In the genomic region with DNA sequence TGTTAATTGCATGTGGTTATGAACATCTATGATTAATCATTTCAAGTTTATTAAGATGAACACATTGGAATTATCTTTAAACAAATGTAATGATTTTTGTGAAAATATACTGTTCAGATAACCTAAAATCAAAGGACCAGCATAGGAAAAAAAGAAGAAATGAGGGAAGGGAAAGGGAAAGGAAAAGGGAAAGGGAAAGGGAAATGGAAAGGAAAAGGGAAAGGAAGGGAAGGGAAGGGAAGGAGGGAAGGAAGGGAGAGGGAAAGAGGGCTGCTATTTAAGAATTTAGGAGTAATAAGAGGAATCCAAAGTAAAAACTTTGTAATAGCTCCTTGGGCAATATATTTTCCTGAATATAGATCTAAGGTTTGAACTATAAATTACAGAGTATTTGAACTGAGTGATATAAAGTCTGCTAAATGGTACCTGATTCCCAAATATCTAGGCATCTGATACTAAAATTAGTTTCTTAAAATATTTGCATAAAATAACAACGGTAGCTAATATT, we compare ENCODE assay signal across 27 cellular contexts.
"Had no signal": no experiment of that assay in that cellular context is flagged by ENCODE, and none has a peak within 500 bp of the region (broad histone marks: within the 10 kb centered on the region; RNA-seq: fewer than 3 reads in every experiment).

No MANE protein-coding gene starts in this region.

- H3K9me3 ChIP-seq: colonic mucosa, esophagus muscularis mucosa, gastrocnemius medialis, gastroesophageal sphincter, heart left ventricle, heart right ventricle had no signal

- H3K27ac ChIP-seq: colonic mucosa, coronary artery, dorsolateral prefrontal cortex, epithelial cell of prostate, esophagus muscularis mucosa, esophagus squamous epithelium, foreskin keratinocyte, gastrocnemius medialis, gastroesophageal sphincter, heart left ventricle, heart right ventricle had no signal

- H3K4me1 ChIP-seq: colonic mucosa, esophagus muscularis mucosa, gastroesophageal sphincter, heart left ventricle, heart right ventricle had no signal

- H3K27me3 ChIP-seq: colonic mucosa, esophagus muscularis mucosa, foreskin keratinocyte, gastrocnemius medialis, gastroesophageal sphincter, heart left ventricle, heart right ventricle had no signal

- H3K36me3 ChIP-seq: colonic mucosa, esophagus muscularis mucosa, esophagus squamous epithelium, gastrocnemius medialis, gastroesophageal sphincter, heart left ventricle, heart right ventricle had no signal

- FAIRE-seq: colon, endothelial cell of umbilical vein, frontal cortex had no signal

- DNase-seq: colonic mucosa; cortex of kidney; dermis blood vessel endothelial cell; dorsolateral prefrontal cortex; effector CD4-positive, alpha-beta T cell; effector CD8-positive, alpha-beta T cell; effector memory CD4-positive, alpha-beta T cell; effector memory CD8-positive, alpha-beta T cell; endodermal cell; erythroblast; esophagus squamous epithelium; foreskin fibroblast; foreskin keratinocyte; foreskin melanocyte; gastrocnemius medialis; glutamatergic neuron; head of caudate nucleus; heart left ventricle; heart right ventricle had no signal

- ATAC-seq: effector memory CD8-positive, alpha-beta T cell; esophagus mucosa; foreskin keratinocyte; gastrocnemius medialis; gastroesophageal sphincter; heart left ventricle; heart right ventricle had no signal

- H3K4me3 ChIP-seq: colonic mucosa, coronary artery, dorsolateral prefrontal cortex, esophagus muscularis mucosa, esophagus squamous epithelium, gastrocnemius medialis, gastroesophageal sphincter, heart left ventricle, heart right ventricle had no signal
